1 cellular context compared by ENCODE assay signal in the genomic region with DNA sequence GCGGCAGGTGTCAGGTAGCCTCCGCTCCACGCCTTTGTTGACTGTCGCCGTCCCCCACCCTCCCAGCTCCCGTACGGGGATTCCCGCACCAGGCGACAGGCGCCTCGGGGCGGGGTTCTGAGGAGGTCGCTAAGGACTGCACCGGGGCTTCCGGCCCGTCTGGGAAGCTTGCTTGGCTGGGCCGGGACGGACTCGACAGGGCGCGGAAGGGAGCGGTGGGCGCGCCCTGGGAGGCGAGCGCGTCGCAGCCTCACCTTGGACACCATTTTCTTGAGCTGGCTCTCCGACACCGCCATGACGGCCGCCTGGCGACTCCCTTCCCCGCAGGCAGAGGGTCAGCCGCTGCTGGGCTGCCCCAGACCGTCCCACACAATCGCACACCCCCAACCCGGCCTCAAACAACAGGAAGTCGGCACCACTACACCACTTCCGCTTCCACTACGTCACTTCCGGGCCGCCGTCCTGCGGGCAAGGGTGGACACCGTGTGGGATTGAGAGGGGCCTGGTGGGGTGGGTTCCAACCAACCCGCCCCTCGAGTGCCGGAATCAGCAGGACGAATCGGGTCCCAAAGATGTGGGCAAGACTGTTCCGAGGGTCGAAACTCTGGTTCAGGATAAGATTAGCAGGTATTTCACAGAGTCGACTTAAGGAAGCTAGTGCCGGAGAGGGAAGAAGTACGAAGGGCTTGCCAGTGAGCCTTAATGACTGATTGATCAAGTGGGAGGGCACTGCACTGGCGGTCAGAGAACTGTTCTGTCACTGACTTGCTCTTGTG.
TF ChIP-seq lines count a peak whose summit lies in the region.

A gene with protein sequence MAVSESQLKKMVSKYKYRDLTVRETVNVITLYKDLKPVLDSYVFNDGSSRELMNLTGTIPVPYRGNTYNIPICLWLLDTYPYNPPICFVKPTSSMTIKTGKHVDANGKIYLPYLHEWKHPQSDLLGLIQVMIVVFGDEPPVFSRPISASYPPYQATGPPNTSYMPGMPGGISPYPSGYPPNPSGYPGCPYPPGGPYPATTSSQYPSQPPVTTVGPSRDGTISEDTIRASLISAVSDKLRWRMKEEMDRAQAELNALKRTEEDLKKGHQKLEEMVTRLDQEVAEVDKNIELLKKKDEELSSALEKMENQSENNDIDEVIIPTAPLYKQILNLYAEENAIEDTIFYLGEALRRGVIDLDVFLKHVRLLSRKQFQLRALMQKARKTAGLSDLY (minus strand): TSS at position 422 of the 776 bp plus-strand sequence. CDS start 126 bp downstream, at position 296.

TF ChIP-seq in GM12878, 131 proteins besides CTCF, POLR2A, EP300 and RAD21 (continued from another document and continues in another):
- TF ChIP-seq, protein P1, sequence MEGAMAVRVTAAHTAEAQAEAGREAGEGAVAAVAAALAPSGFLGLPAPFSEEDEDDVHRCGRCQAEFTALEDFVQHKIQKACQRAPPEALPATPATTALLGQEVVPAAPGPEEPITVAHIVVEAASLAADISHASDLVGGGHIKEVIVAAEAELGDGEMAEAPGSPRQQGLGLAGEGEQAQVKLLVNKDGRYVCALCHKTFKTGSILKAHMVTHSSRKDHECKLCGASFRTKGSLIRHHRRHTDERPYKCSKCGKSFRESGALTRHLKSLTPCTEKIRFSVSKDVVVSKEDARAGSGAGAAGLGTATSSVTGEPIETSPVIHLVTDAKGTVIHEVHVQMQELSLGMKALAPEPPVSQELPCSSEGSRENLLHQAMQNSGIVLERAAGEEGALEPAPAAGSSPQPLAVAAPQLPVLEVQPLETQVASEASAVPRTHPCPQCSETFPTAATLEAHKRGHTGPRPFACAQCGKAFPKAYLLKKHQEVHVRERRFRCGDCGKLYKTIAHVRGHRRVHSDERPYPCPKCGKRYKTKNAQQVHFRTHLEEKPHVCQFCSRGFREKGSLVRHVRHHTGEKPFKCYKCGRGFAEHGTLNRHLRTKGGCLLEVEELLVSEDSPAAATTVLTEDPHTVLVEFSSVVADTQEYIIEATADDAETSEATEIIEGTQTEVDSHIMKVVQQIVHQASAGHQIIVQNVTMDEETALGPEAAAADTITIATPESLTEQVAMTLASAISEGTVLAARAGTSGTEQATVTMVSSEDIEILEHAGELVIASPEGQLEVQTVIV (IDR thresholded peaks at IDR 0.05; ENCODE audit: borderline replicate concordance, partially characterized antibody), result peak; percentile 74
- TF ChIP-seq HDAC6 (IDR thresholded peaks at IDR 0.05; ENCODE audit: unreplicated experiment) (peak; percentile 37), CREM (IDR thresholded peaks at IDR 0.05; ENCODE audit: low read depth) (peak; percentile 97), KDM1A (IDR thresholded peaks at IDR 0.05; ENCODE audit: borderline replicate concordance) (no peak), IKZF1 (conservative IDR thresholded peaks at IDR 0.05) (peak; percentile 91), CREB1 (IDR thresholded peaks at IDR 0.05; ENCODE audit: low read depth) (peak; percentile 94), JUND (IDR thresholded peaks at IDR 0.05; ENCODE audit: low read depth, low read length) (peak; percentile 28; the same call in 1 of the 2 replicates), GATAD2B (conservative IDR thresholded peaks at IDR 0.05; ENCODE audit: low read depth) (peak; percentile 90), SUZ12 (IDR thresholded peaks at IDR 0.05; ENCODE audit: unreplicated experiment) (no peak), NR2C2 (IDR thresholded peaks at IDR 0.05; ENCODE audit: borderline replicate concordance, control insufficient read depth, insufficient read length, low read depth) (no peak), FOXK2 (IDR thresholded peaks at IDR 0.05) (no peak), IKZF2 (IDR thresholded peaks at IDR 0.05) (peak; percentile 15 to 61; a peak in 3 of 4 replicates), TCF7 (IDR thresholded peaks at IDR 0.05; ENCODE audit: borderline replicate concordance) (no peak), SUPT20H (IDR thresholded peaks at IDR 0.05; ENCODE audit: borderline replicate concordance, control insufficient read depth, low read depth, low read length) (no peak), GABPA (IDR thresholded peaks at IDR 0.05; ENCODE audit: low read depth) (peak; percentile 98), CHD2 (IDR thresholded peaks at IDR 0.05; ENCODE audit: borderline replicate concordance, low read depth, low read length) (no peak), RUNX3 (IDR thresholded peaks at IDR 0.05; ENCODE audit: low read length) (peak; percentile 93), BMI1 (IDR thresholded peaks at IDR 0.05; ENCODE audit: borderline replicate concordance) (no peak), MEF2A (IDR thresholded peaks at IDR 0.05; ENCODE audit: insufficient read depth, low read depth, low read length) (0 out of 2 replicates have a peak, but pooled peaks have one; percentile 59), STAT3 (IDR thresholded peaks at IDR 0.05; ENCODE audit: low read depth, low read length) (no peak)
- TF ChIP-seq, protein P2, sequence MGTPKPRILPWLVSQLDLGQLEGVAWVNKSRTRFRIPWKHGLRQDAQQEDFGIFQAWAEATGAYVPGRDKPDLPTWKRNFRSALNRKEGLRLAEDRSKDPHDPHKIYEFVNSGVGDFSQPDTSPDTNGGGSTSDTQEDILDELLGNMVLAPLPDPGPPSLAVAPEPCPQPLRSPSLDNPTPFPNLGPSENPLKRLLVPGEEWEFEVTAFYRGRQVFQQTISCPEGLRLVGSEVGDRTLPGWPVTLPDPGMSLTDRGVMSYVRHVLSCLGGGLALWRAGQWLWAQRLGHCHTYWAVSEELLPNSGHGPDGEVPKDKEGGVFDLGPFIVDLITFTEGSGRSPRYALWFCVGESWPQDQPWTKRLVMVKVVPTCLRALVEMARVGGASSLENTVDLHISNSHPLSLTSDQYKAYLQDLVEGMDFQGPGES (IDR thresholded peaks at IDR 0.05), result no peak
- TF ChIP-seq, protein P3, sequence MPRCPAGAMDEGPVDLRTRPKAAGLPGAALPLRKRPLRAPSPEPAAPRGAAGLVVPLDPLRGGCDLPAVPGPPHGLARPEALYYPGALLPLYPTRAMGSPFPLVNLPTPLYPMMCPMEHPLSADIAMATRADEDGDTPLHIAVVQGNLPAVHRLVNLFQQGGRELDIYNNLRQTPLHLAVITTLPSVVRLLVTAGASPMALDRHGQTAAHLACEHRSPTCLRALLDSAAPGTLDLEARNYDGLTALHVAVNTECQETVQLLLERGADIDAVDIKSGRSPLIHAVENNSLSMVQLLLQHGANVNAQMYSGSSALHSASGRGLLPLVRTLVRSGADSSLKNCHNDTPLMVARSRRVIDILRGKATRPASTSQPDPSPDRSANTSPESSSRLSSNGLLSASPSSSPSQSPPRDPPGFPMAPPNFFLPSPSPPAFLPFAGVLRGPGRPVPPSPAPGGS (IDR thresholded peaks at IDR 0.05; ENCODE audit: borderline replicate concordance, insufficient read depth, low read depth, low read length, poor library complexity, severe bottlenecking), result no peak
- TF ChIP-seq, protein P4, sequence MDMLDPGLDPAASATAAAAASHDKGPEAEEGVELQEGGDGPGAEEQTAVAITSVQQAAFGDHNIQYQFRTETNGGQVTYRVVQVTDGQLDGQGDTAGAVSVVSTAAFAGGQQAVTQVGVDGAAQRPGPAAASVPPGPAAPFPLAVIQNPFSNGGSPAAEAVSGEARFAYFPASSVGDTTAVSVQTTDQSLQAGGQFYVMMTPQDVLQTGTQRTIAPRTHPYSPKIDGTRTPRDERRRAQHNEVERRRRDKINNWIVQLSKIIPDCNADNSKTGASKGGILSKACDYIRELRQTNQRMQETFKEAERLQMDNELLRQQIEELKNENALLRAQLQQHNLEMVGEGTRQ (IDR thresholded peaks at IDR 0.05; ENCODE audit: borderline replicate concordance, low read depth, low read length), result no peak
- TF ChIP-seq, protein P5, sequence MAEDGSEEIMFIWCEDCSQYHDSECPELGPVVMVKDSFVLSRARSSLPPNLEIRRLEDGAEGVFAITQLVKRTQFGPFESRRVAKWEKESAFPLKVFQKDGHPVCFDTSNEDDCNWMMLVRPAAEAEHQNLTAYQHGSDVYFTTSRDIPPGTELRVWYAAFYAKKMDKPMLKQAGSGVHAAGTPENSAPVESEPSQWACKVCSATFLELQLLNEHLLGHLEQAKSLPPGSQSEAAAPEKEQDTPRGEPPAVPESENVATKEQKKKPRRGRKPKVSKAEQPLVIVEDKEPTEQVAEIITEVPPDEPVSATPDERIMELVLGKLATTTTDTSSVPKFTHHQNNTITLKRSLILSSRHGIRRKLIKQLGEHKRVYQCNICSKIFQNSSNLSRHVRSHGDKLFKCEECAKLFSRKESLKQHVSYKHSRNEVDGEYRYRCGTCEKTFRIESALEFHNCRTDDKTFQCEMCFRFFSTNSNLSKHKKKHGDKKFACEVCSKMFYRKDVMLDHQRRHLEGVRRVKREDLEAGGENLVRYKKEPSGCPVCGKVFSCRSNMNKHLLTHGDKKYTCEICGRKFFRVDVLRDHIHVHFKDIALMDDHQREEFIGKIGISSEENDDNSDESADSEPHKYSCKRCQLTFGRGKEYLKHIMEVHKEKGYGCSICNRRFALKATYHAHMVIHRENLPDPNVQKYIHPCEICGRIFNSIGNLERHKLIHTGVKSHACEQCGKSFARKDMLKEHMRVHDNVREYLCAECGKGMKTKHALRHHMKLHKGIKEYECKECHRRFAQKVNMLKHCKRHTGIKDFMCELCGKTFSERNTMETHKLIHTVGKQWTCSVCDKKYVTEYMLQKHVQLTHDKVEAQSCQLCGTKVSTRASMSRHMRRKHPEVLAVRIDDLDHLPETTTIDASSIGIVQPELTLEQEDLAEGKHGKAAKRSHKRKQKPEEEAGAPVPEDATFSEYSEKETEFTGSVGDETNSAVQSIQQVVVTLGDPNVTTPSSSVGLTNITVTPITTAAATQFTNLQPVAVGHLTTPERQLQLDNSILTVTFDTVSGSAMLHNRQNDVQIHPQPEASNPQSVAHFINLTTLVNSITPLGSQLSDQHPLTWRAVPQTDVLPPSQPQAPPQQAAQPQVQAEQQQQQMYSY (CRISPR knock-in tag; IDR thresholded peaks at IDR 0.05), result no peak
- TF ChIP-seq, protein P6, sequence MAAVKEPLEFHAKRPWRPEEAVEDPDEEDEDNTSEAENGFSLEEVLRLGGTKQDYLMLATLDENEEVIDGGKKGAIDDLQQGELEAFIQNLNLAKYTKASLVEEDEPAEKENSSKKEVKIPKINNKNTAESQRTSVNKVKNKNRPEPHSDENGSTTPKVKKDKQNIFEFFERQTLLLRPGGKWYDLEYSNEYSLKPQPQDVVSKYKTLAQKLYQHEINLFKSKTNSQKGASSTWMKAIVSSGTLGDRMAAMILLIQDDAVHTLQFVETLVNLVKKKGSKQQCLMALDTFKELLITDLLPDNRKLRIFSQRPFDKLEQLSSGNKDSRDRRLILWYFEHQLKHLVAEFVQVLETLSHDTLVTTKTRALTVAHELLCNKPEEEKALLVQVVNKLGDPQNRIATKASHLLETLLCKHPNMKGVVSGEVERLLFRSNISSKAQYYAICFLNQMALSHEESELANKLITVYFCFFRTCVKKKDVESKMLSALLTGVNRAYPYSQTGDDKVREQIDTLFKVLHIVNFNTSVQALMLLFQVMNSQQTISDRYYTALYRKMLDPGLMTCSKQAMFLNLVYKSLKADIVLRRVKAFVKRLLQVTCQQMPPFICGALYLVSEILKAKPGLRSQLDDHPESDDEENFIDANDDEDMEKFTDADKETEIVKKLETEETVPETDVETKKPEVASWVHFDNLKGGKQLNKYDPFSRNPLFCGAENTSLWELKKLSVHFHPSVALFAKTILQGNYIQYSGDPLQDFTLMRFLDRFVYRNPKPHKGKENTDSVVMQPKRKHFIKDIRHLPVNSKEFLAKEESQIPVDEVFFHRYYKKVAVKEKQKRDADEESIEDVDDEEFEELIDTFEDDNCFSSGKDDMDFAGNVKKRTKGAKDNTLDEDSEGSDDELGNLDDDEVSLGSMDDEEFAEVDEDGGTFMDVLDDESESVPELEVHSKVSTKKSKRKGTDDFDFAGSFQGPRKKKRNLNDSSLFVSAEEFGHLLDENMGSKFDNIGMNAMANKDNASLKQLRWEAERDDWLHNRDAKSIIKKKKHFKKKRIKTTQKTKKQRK (IDR thresholded peaks at IDR 0.05; ENCODE audit: low read depth, low read length), result no peak
- TF ChIP-seq, protein P7, sequence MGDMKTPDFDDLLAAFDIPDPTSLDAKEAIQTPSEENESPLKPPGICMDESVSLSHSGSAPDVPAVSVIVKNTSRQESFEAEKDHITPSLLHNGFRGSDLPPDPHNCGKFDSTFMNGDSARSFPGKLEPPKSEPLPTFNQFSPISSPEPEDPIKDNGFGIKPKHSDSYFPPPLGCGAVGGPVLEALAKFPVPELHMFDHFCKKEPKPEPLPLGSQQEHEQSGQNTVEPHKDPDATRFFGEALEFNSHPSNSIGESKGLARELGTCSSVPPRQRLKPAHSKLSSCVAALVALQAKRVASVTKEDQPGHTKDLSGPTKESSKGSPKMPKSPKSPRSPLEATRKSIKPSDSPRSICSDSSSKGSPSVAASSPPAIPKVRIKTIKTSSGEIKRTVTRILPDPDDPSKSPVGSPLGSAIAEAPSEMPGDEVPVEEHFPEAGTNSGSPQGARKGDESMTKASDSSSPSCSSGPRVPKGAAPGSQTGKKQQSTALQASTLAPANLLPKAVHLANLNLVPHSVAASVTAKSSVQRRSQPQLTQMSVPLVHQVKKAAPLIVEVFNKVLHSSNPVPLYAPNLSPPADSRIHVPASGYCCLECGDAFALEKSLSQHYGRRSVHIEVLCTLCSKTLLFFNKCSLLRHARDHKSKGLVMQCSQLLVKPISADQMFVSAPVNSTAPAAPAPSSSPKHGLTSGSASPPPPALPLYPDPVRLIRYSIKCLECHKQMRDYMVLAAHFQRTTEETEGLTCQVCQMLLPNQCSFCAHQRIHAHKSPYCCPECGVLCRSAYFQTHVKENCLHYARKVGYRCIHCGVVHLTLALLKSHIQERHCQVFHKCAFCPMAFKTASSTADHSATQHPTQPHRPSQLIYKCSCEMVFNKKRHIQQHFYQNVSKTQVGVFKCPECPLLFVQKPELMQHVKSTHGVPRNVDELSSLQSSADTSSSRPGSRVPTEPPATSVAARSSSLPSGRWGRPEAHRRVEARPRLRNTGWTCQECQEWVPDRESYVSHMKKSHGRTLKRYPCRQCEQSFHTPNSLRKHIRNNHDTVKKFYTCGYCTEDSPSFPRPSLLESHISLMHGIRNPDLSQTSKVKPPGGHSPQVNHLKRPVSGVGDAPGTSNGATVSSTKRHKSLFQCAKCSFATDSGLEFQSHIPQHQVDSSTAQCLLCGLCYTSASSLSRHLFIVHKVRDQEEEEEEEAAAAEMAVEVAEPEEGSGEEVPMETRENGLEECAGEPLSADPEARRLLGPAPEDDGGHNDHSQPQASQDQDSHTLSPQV (IDR thresholded peaks at IDR 0.05), result no peak
- TF ChIP-seq, protein P8, sequence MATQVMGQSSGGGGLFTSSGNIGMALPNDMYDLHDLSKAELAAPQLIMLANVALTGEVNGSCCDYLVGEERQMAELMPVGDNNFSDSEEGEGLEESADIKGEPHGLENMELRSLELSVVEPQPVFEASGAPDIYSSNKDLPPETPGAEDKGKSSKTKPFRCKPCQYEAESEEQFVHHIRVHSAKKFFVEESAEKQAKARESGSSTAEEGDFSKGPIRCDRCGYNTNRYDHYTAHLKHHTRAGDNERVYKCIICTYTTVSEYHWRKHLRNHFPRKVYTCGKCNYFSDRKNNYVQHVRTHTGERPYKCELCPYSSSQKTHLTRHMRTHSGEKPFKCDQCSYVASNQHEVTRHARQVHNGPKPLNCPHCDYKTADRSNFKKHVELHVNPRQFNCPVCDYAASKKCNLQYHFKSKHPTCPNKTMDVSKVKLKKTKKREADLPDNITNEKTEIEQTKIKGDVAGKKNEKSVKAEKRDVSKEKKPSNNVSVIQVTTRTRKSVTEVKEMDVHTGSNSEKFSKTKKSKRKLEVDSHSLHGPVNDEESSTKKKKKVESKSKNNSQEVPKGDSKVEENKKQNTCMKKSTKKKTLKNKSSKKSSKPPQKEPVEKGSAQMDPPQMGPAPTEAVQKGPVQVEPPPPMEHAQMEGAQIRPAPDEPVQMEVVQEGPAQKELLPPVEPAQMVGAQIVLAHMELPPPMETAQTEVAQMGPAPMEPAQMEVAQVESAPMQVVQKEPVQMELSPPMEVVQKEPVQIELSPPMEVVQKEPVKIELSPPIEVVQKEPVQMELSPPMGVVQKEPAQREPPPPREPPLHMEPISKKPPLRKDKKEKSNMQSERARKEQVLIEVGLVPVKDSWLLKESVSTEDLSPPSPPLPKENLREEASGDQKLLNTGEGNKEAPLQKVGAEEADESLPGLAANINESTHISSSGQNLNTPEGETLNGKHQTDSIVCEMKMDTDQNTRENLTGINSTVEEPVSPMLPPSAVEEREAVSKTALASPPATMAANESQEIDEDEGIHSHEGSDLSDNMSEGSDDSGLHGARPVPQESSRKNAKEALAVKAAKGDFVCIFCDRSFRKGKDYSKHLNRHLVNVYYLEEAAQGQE (IDR thresholded peaks at IDR 0.05; ENCODE audit: low read depth, low read length), result no peak
